In genomic region chr11:72767203-72768062, GRCh38 we compare ENCODE assay signal across 22 cellular contexts.
"Had no signal": no experiment of that assay in that cellular context is flagged by ENCODE, and none has a peak within 500 bp of the region (broad histone marks: within the 10 kb centered on the region; RNA-seq: fewer than 3 reads in every experiment).

No MANE protein-coding gene starts in this region.

- H3K9me3 Mint-ChIP-seq: activated CD4-positive, alpha-beta memory T cell treated with anti-CD3 and anti-CD28 coated beads, Interleukin-2, amount 10 ng/mL, durations not matched to agents 7 days and 5 days; activated CD4-positive, alpha-beta T cell treated with anti-CD3 and anti-CD28 coated beads, Interleukin-2, amount 10 ng/mL, durations not matched to agents 24 days and 14 days; activated naive CD4-positive, alpha-beta T cell treated with anti-CD3 and anti-CD28 coated beads, Interleukin-2, amount 50 U/mL, for 24 hours; activated T-helper 1 cell treated with anti-CD3 and anti-CD28 coated beads, Interleukin-12 subunit alpha, Interleukin-12 subunit beta, Interleukin-2, Interleukin-4 antibody, amounts not matched to agents 30 ng/mL and 10 ng/mL and 1 ng/mL, durations not matched to agents 14 hours and 24 hours and 36 hours; naive thymus-derived CD4-positive, alpha-beta T cell; neural crest cell had no signal

- H3K27ac Mint-ChIP-seq: activated CD4-positive, alpha-beta memory T cell treated with anti-CD3 and anti-CD28 coated beads, Interleukin-2, amount 10 ng/mL, durations not matched to agents 7 days and 5 days; activated CD4-positive, alpha-beta T cell treated with anti-CD3 and anti-CD28 coated beads, Interleukin-2, amount 10 ng/mL, durations not matched to agents 24 days and 14 days; activated naive CD4-positive, alpha-beta T cell treated with anti-CD3 and anti-CD28 coated beads, Interleukin-2, amount 50 U/mL, for 24 hours; activated T-helper 1 cell treated with anti-CD3 and anti-CD28 coated beads, Interleukin-12 subunit alpha, Interleukin-12 subunit beta, Interleukin-2, Interleukin-4 antibody, amounts not matched to agents 30 ng/mL and 10 ng/mL and 1 ng/mL, durations not matched to agents 14 hours and 24 hours and 36 hours had no signal

- H3K4me3 ChIP-seq: body of pancreas, cardiac muscle cell, lung had no signal

- H3K27me3 Mint-ChIP-seq: activated CD4-positive, alpha-beta memory T cell treated with anti-CD3 and anti-CD28 coated beads, Interleukin-2, amount 10 ng/mL, durations not matched to agents 7 days and 5 days; activated naive CD4-positive, alpha-beta T cell treated with anti-CD3 and anti-CD28 coated beads, Interleukin-2, amount 50 U/mL, for 24 hours; T-helper 17 cell had no signal

- ATAC-seq: activated CD4-positive, CD25-positive, alpha-beta regulatory T cell treated with anti-CD3 and anti-CD28 coated beads, Interleukin-2, amount 50 U/mL, for 24 hours; body of pancreas; naive thymus-derived CD4-positive, alpha-beta T cell; T-helper 17 cell had no signal

- H3K36me3 Mint-ChIP-seq: activated naive CD4-positive, alpha-beta T cell treated with anti-CD3 and anti-CD28 coated beads, Interleukin-2, amount 50 U/mL, for 24 hours had no signal

- H3K9me3 ChIP-seq: body of pancreas had no signal

- H3K27me3 ChIP-seq: body of pancreas, cardiac muscle cell had no signal

- H3K4me3 Mint-ChIP-seq: activated CD4-positive, alpha-beta memory T cell treated with anti-CD3 and anti-CD28 coated beads, Interleukin-2, amount 10 ng/mL, durations not matched to agents 7 days and 5 days; activated CD4-positive, alpha-beta T cell treated with anti-CD3 and anti-CD28 coated beads, Interleukin-2, amount 10 ng/mL, durations not matched to agents 24 days and 14 days; activated naive CD4-positive, alpha-beta T cell treated with anti-CD3 and anti-CD28 coated beads, Interleukin-2, amount 50 U/mL, for 24 hours; activated T-helper 1 cell treated with anti-CD3 and anti-CD28 coated beads, Interleukin-12 subunit alpha, Interleukin-12 subunit beta, Interleukin-2, Interleukin-4 antibody, amounts not matched to agents 30 ng/mL and 10 ng/mL and 1 ng/mL, durations not matched to agents 14 hours and 24 hours and 36 hours; naive thymus-derived CD4-positive, alpha-beta T cell; neural crest cell; T-helper 17 cell had no signal

- FAIRE-seq: kidney had no signal

- H3K27ac ChIP-seq: cardiac muscle cell, epithelial cell of prostate had no signal

- DNase-seq: activated CD4-positive, alpha-beta memory T cell treated with anti-CD3 and anti-CD28 coated beads, Interleukin-2, amount 10 ng/mL, durations not matched to agents 7 days and 5 days; activated CD4-positive, alpha-beta T cell treated with anti-CD3 and anti-CD28 coated beads, Interleukin-2, amount 10 ng/mL, durations not matched to agents 24 days and 14 days; activated gamma-delta T cell; activated T-cell treated with anti-CD3 and anti-CD28 coated beads for 4 hours; anterior cingulate cortex; body of pancreas; cortex of kidney; kidney; naive thymus-derived CD4-positive, alpha-beta T cell; posterior cingulate gyrus; retina; stimulated activated CD4-positive, alpha-beta T cell treated with anti-CD3 and anti-CD28 coated beads, Interleukin-2, amount 100 ng/mL, for 48 hours; stimulated activated CD8-positive, alpha-beta memory T cell treated with anti-CD3 and anti-CD28 coated beads, Interleukin-4, amount 100 ng/mL, for 48 hours; stimulated activated naive CD4-positive, alpha-beta T cell; T-helper 17 cell had no signal

- H3K36me3 ChIP-seq: cardiac muscle cell had no signal
